2 cellular contexts compared by ENCODE assay signal in the genomic region with DNA sequence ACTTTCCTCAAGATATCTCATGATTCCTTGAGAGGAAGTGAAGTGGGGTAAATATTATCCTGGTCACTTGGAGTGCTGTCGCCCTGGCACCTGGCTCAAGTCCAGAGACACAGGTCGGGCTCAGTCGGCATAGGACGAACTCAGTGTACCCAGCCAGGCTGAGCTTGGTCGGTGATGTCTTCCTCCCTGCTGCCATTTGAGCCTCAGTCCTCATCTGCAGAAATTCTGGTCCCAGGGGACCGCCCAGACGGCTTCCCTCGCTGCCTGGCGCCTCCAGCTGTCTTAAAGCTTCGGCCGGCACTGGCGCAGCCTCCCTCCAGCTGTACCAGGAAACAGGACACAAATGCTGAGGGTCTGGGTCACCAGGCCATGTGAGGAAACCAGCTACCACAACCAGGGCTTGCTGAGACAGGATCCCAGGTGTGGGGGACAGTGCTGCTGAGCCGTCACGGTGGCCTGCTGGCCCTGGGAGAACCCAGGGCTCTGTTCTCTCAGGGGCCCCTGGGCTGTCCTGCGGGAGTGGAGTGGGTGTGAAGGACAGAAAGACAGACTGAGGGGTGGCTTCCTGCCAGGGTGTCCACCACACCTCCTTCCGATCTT.
TF ChIP-seq lines count a peak whose summit lies in the region.

No MANE protein-coding gene starts in this region.

TF ChIP-seq in endothelial cell of umbilical vein, 7 proteins besides CTCF, POLR2A, EP300 and RAD21:
- TF ChIP-seq FOS (IDR thresholded peaks at IDR 0.05; ENCODE audit: borderline replicate concordance, insufficient read depth, low read length) (no peak), GATA2 (IDR thresholded peaks at IDR 0.05; ENCODE audit: insufficient read depth, insufficient read length, low read depth, low read length) (no peak), MYC (IDR thresholded peaks at IDR 0.05; ENCODE audit: low read depth, low read length) (no peak), JUN (IDR thresholded peaks at IDR 0.05; ENCODE audit: borderline replicate concordance, insufficient read depth, insufficient read length, low read depth) (no peak), POLR2AphosphoS5 (IDR thresholded peaks at IDR 0.05; ENCODE audit: insufficient read depth, low read depth, low read length) (no peak), EZH2 (IDR thresholded peaks at IDR 0.05; ENCODE audit: borderline replicate concordance, low read depth, low read length, severe bottlenecking) (no peak)
- TF ChIP-seq, protein P1, sequence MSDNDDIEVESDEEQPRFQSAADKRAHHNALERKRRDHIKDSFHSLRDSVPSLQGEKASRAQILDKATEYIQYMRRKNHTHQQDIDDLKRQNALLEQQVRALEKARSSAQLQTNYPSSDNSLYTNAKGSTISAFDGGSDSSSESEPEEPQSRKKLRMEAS (IDR thresholded peaks at IDR 0.05; ENCODE audit: insufficient read depth, insufficient read length): no peak

TF ChIP-seq in SK-N-SH, 30 proteins besides CTCF, POLR2A, EP300 and RAD21:
- TF ChIP-seq, protein P2, sequence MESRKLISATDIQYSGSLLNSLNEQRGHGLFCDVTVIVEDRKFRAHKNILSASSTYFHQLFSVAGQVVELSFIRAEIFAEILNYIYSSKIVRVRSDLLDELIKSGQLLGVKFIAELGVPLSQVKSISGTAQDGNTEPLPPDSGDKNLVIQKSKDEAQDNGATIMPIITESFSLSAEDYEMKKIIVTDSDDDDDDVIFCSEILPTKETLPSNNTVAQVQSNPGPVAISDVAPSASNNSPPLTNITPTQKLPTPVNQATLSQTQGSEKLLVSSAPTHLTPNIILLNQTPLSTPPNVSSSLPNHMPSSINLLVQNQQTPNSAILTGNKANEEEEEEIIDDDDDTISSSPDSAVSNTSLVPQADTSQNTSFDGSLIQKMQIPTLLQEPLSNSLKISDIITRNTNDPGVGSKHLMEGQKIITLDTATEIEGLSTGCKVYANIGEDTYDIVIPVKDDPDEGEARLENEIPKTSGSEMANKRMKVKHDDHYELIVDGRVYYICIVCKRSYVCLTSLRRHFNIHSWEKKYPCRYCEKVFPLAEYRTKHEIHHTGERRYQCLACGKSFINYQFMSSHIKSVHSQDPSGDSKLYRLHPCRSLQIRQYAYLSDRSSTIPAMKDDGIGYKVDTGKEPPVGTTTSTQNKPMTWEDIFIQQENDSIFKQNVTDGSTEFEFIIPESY (IDR thresholded peaks at IDR 0.05; ENCODE audit: borderline replicate concordance, low read depth): no peak
- TF ChIP-seq MXI1 (IDR thresholded peaks at IDR 0.05; ENCODE audit: low read depth, low read length): no peak
- no peak for TF ChIP-seq SIN3A (IDR thresholded peaks at IDR 0.05; ENCODE audit: borderline replicate concordance, low read depth, low read length)
- TF ChIP-seq FOXJ3 (CRISPR knock-in tag; IDR thresholded peaks at IDR 0.05): no peak
- no peak for TF ChIP-seq RCOR1 (IDR thresholded peaks at IDR 0.05; ENCODE audit: low read length)
